Comparison of ENCODE assay signal across 9 cellular contexts in the genomic region with DNA sequence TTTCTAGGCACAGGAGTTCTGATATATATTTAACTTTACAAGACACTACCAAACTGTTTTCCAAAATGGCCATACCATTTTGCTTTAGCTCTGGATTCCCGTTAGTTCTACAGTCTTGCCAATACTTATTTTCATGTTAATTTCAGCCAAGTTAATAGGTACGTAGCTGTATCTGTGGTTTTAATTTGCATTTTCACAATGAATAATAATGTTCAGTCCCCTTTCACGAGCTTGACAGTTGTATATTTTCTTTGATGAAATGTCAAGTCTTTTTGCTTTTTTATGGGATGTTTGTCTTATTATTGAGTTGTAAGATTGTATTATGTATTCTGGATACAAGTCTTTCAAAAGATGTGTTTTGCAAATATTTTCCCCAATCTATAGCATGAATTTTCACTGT.
"Had no signal": no experiment of that assay in that cellular context is flagged by ENCODE, and none has a peak within 500 bp of the region (broad histone marks: within the 10 kb centered on the region; RNA-seq: fewer than 3 reads in every experiment).

No MANE protein-coding gene starts in this region.

- H3K4me2 ChIP-seq: GM23338 had no signal

- H3K36me3 ChIP-seq: HAP-1 had no signal

- H3K9me3 Mint-ChIP-seq: GM23338, H9, HFFc6 had no signal

- H3K27ac ChIP-seq: GM23248 had no signal

- ATAC-seq: GM23338, HCT116 had no signal

- H3K4me3 ChIP-seq: GM23248, GM23338, HAP-1 had no signal

- H3K4me3 Mint-ChIP-seq: GM23338, H9, HFFc6 had no signal

- H3K27ac Mint-ChIP-seq: GM23338, H9, HFFc6 had no signal

- DNase-seq: GM23248, GOT3, H7, H9, HCEC 1CT, HFFc6 had no signal

- H2AFZ ChIP-seq: GM23248, GM23338 had no signal

- H3K9me3 ChIP-seq: HAP-1 had no signal
